Comparison of ENCODE assay signal across 24 cellular contexts in genomic region chr14:89484445-89484844, GRCh38.
DNase-seq lines count a peak whose midpoint lies in the region; ATAC-seq lines count a peak whose summit lies in the region.
"Had no signal": no experiment of that assay in that cellular context is flagged by ENCODE, and none has a peak within 500 bp of the region (broad histone marks: within the 10 kb centered on the region; RNA-seq: fewer than 3 reads in every experiment).

No MANE protein-coding gene starts in this region.

- no peak overlapping the region for H3K4me3 Mint-ChIP-seq in activated T-cell treated with anti-CD3 and anti-CD28 coated beads, Interleukin-2, amount 50 U/mL, for 24 hours
- H3K4me3 Mint-ChIP-seq in stimulated activated effector memory CD8-positive, alpha-beta T cell treated with anti-CD3 and anti-CD28 coated beads, Interleukin-12 subunit alpha, Interleukin-12 subunit beta, amount 100 ng/mL, for 72 hours, result no peak overlapping the region
- H3K4me3 Mint-ChIP-seq: activated naive CD4-positive, alpha-beta T cell treated with anti-CD3 and anti-CD28 coated beads for 36 hours; GM23338 had no signal

- peaks cover 44% of the 10 kb centered on the region for H3K36me3 Mint-ChIP-seq in activated T-cell treated with anti-CD3 and anti-CD28 coated beads, Interleukin-2, amount 50 U/mL, for 24 hours (ENCODE audit: low read depth)
- no peaks in the 10 kb centered on the region for H3K36me3 Mint-ChIP-seq in stimulated activated effector memory CD8-positive, alpha-beta T cell treated with anti-CD3 and anti-CD28 coated beads, Interleukin-12 subunit alpha, Interleukin-12 subunit beta, amount 100 ng/mL, for 72 hours

- ATAC-seq in esophagus mucosa (peak; percentile 31), HG03095 (IDR thresholded peaks at IDR 0.05; ENCODE audit: unreplicated experiment) (no peak), HG02885 (IDR thresholded peaks at IDR 0.05; ENCODE audit: poor library complexity, unreplicated experiment) (no peak)
- ATAC-seq in stimulated activated effector memory CD8-positive, alpha-beta T cell treated with anti-CD3 and anti-CD28 coated beads, Interleukin-12 subunit alpha, Interleukin-12 subunit beta, amount 100 ng/mL, for 72 hours, result no peak
- ATAC-seq: GM23338 had no signal

- no peak for DNase-seq in activated T-cell treated with anti-CD3 and anti-CD28 coated beads, Interleukin-2, amount 50 U/mL, for 24 hours
- no peak for DNase-seq in activated T-cell treated with anti-CD3 and anti-CD28 coated beads for 4 hours
- DNase-seq in NOMO-1 treated with dmso at 0.1 percent for 144 hours (lab: John Stamatoyannopoulos, UW; ENCODE audit: unreplicated experiment), result peak; percentile 80
- DNase-seq in stimulated activated effector memory CD8-positive, alpha-beta T cell treated with anti-CD3 and anti-CD28 coated beads, Interleukin-12 subunit alpha, Interleukin-12 subunit beta, amount 100 ng/mL, for 72 hours (ENCODE audit: low spot score in 2 of 2), result no peak
- DNase-seq in mucosa of gallbladder (ENCODE audit: low spot score), result no peak
- DNase-seq: activated CD4-positive, alpha-beta T cell treated with anti-CD3 and anti-CD28 coated beads, Interleukin-2, amount 50 U/mL, for 4 hours; activated naive CD4-positive, alpha-beta T cell treated with anti-CD3 and anti-CD28 coated beads for 36 hours; activated T-cell treated with anti-CD3 and anti-CD28 coated beads, Interleukin-2, amount 50 U/mL, for 48 hours; BE2C; Caco-2; cortex of kidney; DMS79 treated with DMSO at 0.1 percent for 48 hours; kidney; mesendoderm; NCI-H1048; NCI-H187 treated with DMSO at 0.1 percent for 48 hours; NCI-H524 treated with DMSO at 0.1 percent for 48 hours; small intestine; stimulated activated CD4-positive, alpha-beta T cell treated with anti-CD3 and anti-CD28 coated beads, Interleukin-2, amount 100 ng/mL, for 24 hours; T-helper 2 cell had no signal

- peaks cover 25% of the 10 kb centered on the region for H3K4me1 Mint-ChIP-seq in activated T-cell treated with anti-CD3 and anti-CD28 coated beads, Interleukin-2, amount 50 U/mL, for 24 hours (ENCODE audit: low read depth)
- H3K4me1 Mint-ChIP-seq in stimulated activated effector memory CD8-positive, alpha-beta T cell treated with anti-CD3 and anti-CD28 coated beads, Interleukin-12 subunit alpha, Interleukin-12 subunit beta, amount 100 ng/mL, for 72 hours, result peaks cover 23% of the 10 kb centered on the region

- H3K9me3 Mint-ChIP-seq in activated T-cell treated with anti-CD3 and anti-CD28 coated beads, Interleukin-2, amount 50 U/mL, for 24 hours, result no peaks in the 10 kb centered on the region
- H3K9me3 Mint-ChIP-seq in stimulated activated effector memory CD8-positive, alpha-beta T cell treated with anti-CD3 and anti-CD28 coated beads, Interleukin-12 subunit alpha, Interleukin-12 subunit beta, amount 100 ng/mL, for 72 hours, result no peaks in the 10 kb centered on the region
- H3K9me3 Mint-ChIP-seq: activated naive CD4-positive, alpha-beta T cell treated with anti-CD3 and anti-CD28 coated beads for 36 hours; GM23338 had no signal

- no peaks in the 10 kb centered on the region for H3K27me3 Mint-ChIP-seq in activated T-cell treated with anti-CD3 and anti-CD28 coated beads, Interleukin-2, amount 50 U/mL, for 24 hours

- H3K27ac Mint-ChIP-seq in activated T-cell treated with anti-CD3 and anti-CD28 coated beads, Interleukin-2, amount 50 U/mL, for 24 hours, result peak overlapping the region; percentile 14
- peak overlapping the region; percentile 82 for H3K27ac Mint-ChIP-seq in stimulated activated effector memory CD8-positive, alpha-beta T cell treated with anti-CD3 and anti-CD28 coated beads, Interleukin-12 subunit alpha, Interleukin-12 subunit beta, amount 100 ng/mL, for 72 hours
- H3K27ac Mint-ChIP-seq: GM23338 had no signal
